1 cellular context compared by ENCODE assay signal in genomic region chr19:11142528-11143171, GRCh38.
A peak's percentile ranks its signal among the peaks of the same experiment; 100 is the strongest.
TF ChIP-seq lines count a peak whose summit lies in the region.

No MANE protein-coding gene starts in this region.

TF ChIP-seq in HepG2, 621 proteins besides CTCF, POLR2A, EP300 and RAD21 (continued from another document and continues in another):
- TF ChIP-seq ZNF589 (CRISPR knock-in tag; conservative IDR thresholded peaks at IDR 0.05), result no peak
- TF ChIP-seq MXD1 (CRISPR knock-in tag; IDR thresholded peaks at IDR 0.05), result peak; percentile 61; the same call in 1 of the 2 replicates
- TF ChIP-seq FOXK2 (IDR thresholded peaks at IDR 0.05), result no peak
- TF ChIP-seq POLR2AphosphoS5 (IDR thresholded peaks at IDR 0.05; ENCODE audit: low read depth, low read length), result peak; percentile 44; the same call in 1 of the 2 replicates
- no peak for TF ChIP-seq GLI4 (CRISPR knock-in tag; IDR thresholded peaks at IDR 0.05; ENCODE audit: borderline replicate concordance)
- TF ChIP-seq ZNF230 (CRISPR knock-in tag; IDR thresholded peaks at IDR 0.05), result peak; percentile 20; the same call in 1 of the 2 replicates
- TF ChIP-seq ZBTB2 (CRISPR knock-in tag; IDR thresholded peaks at IDR 0.05; ENCODE audit: low read depth), result no peak
- no peak; the same call in 1 of the 2 replicates for TF ChIP-seq ZNF543 (CRISPR knock-in tag; IDR thresholded peaks at IDR 0.05)
- TF ChIP-seq ZNF773 (CRISPR knock-in tag; IDR thresholded peaks at IDR 0.05; ENCODE audit: borderline replicate concordance), result no peak
- peak; percentile 72; the same call in 1 of the 2 replicates for TF ChIP-seq MED1 (CRISPR knock-in tag; IDR thresholded peaks at IDR 0.05)
- no peak for TF ChIP-seq ARNT (IDR thresholded peaks at IDR 0.05)
- TF ChIP-seq IRF9 (CRISPR knock-in tag; IDR thresholded peaks at IDR 0.05; ENCODE audit: borderline replicate concordance), result no peak
- TF ChIP-seq THRA (CRISPR knock-in tag; IDR thresholded peaks at IDR 0.05; ENCODE audit: borderline replicate concordance), result peak; percentile 64; the same call in 1 of the 2 replicates
- peak; percentile 94 for TF ChIP-seq TEAD3 (CRISPR knock-in tag; optimal IDR thresholded peaks at IDR 0.05; ENCODE audit: borderline replicate concordance)
- peak; percentile 54; the same call in 1 of the 2 replicates for TF ChIP-seq ATF7-NPFF (CRISPR knock-in tag; IDR thresholded peaks at IDR 0.05; ENCODE audit: low read depth)
- TF ChIP-seq PAWR (CRISPR knock-in tag; IDR thresholded peaks at IDR 0.05; ENCODE audit: borderline replicate concordance), result no peak
- no peak for TF ChIP-seq ZNF800 (CRISPR knock-in tag; IDR thresholded peaks at IDR 0.05)
- TF ChIP-seq FOSL2 (CRISPR knock-in tag; IDR thresholded peaks at IDR 0.05), result peak; percentile 98
- no peak for TF ChIP-seq ZFP90 (CRISPR knock-in tag; IDR thresholded peaks at IDR 0.05; ENCODE audit: borderline replicate concordance)
- no peak for TF ChIP-seq KLF9 (CRISPR knock-in tag; IDR thresholded peaks at IDR 0.05; ENCODE audit: low read depth)
- TF ChIP-seq HNRNPLL (IDR thresholded peaks at IDR 0.05; ENCODE audit: low read depth, low read length, poor library complexity, severe bottlenecking), result no peak
- peak; percentile 51 for TF ChIP-seq AGO1 (IDR thresholded peaks at IDR 0.05; ENCODE audit: low read depth, low read length, poor library complexity, severe bottlenecking)
- peak; percentile 46; the same call in 1 of the 2 replicates for TF ChIP-seq ZC3H13 (CRISPR knock-in tag; IDR thresholded peaks at IDR 0.05)
- TF ChIP-seq ZNF431 (CRISPR knock-in tag; IDR thresholded peaks at IDR 0.05; ENCODE audit: borderline replicate concordance, low read depth), result no peak
- peak; percentile 25; the same call in 1 of the 2 replicates for TF ChIP-seq MXD3 (CRISPR knock-in tag; IDR thresholded peaks at IDR 0.05)
- no peak for TF ChIP-seq ZNF850 (CRISPR knock-in tag; conservative IDR thresholded peaks at IDR 0.05)
- peak; percentile 44; the same call in 1 of the 2 replicates for TF ChIP-seq FOXA3 (CRISPR knock-in tag; IDR thresholded peaks at IDR 0.05)
- TF ChIP-seq ZBTB44 (CRISPR knock-in tag; IDR thresholded peaks at IDR 0.05), result no peak
- no peak for TF ChIP-seq ZMYM4 (CRISPR knock-in tag; IDR thresholded peaks at IDR 0.05)
- peak; percentile 89; the same call in 1 of the 2 replicates for TF ChIP-seq ZNF740 (CRISPR knock-in tag; IDR thresholded peaks at IDR 0.05)
- peak; percentile 57; the same call in 1 of the 2 replicates for TF ChIP-seq HOXA3 (CRISPR knock-in tag; IDR thresholded peaks at IDR 0.05)
- no peak; the same call in 1 of the 2 replicates for TF ChIP-seq ZSCAN9 (CRISPR knock-in tag; IDR thresholded peaks at IDR 0.05; ENCODE audit: borderline replicate concordance)
- TF ChIP-seq SMAD3 (CRISPR knock-in tag; IDR thresholded peaks at IDR 0.05), result peak; percentile 3; the same call in 1 of the 2 replicates
- TF ChIP-seq MYPOP (CRISPR knock-in tag; IDR thresholded peaks at IDR 0.05), result peak; percentile 29
- no peak; the same call in 1 of the 2 replicates for TF ChIP-seq KAT8 (CRISPR knock-in tag; IDR thresholded peaks at IDR 0.05)
- no peak for TF ChIP-seq ZFAT (CRISPR knock-in tag; conservative IDR thresholded peaks at IDR 0.05)
- peak; percentile 65 for TF ChIP-seq ZNF687 (CRISPR knock-in tag; IDR thresholded peaks at IDR 0.05)
- no peak for TF ChIP-seq ZNF83 (CRISPR knock-in tag; IDR thresholded peaks at IDR 0.05; ENCODE audit: borderline replicate concordance)
- no peak for TF ChIP-seq ZMAT5 (CRISPR knock-in tag; IDR thresholded peaks at IDR 0.05; ENCODE audit: borderline replicate concordance, low read depth)
- peak; percentile 26; the same call in 1 of the 2 replicates for TF ChIP-seq TARDBP (CRISPR knock-in tag; IDR thresholded peaks at IDR 0.05)
- TF ChIP-seq THAP7 (CRISPR knock-in tag; IDR thresholded peaks at IDR 0.05), result no peak
- TF ChIP-seq ZNF644 (CRISPR knock-in tag; IDR thresholded peaks at IDR 0.05; ENCODE audit: low read depth), result no peak
- peak; percentile 73; the same call in 1 of the 2 replicates for TF ChIP-seq ZNF576 (CRISPR knock-in tag; IDR thresholded peaks at IDR 0.05)
- no peak for TF ChIP-seq ZNF235 (CRISPR knock-in tag; IDR thresholded peaks at IDR 0.05; ENCODE audit: borderline replicate concordance)
- TF ChIP-seq MAZ (IDR thresholded peaks at IDR 0.05; ENCODE audit: borderline replicate concordance, low read depth, low read length), result peak; percentile 88
- no peak for TF ChIP-seq MAZ (CRISPR knock-in tag; IDR thresholded peaks at IDR 0.05; ENCODE audit: low read depth)
- peak; percentile 70; the same call in 1 of the 2 replicates for TF ChIP-seq ZNF513 (CRISPR knock-in tag; conservative IDR thresholded peaks at IDR 0.05)
- TF ChIP-seq PHF21A (CRISPR knock-in tag; IDR thresholded peaks at IDR 0.05), result peak; percentile 52; the same call in 1 of the 2 replicates
